Comparison of ENCODE assay signal across 16 cellular contexts in the genomic region with DNA sequence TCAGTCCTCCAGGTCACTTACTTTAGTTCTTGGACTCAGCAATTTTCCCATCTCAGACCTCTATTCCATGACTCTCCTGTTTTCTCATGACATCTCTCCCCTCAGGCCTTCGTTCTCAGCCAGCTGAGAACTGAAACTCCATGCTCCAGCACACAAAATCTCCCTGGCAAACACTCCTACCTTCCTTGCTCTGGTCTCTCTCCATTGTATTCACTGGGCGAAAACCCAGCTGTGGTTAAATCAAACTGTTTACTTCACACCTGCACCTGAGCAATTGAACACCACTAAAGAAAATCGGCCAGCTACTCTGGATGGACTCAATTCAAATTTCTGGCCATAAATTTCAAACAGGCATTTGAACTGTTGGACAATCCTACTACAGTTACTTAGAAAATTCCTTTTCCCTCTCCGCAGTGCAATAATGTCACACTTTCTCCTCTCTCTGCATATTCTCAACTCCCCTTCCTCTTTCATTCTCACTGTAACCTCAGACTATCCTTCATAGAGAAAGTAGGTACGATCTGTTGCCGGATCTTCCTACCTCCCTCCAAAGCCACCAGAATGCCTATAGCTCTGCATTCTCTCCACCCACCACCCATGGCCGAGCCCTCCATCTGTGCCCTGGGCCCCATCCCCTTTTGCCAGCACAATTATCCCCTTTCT.
A peak's percentile ranks its signal among the peaks of the same experiment; 100 is the strongest.
DNase-seq lines count a peak whose midpoint lies in the region; ATAC-seq and TF ChIP-seq lines count a peak whose summit lies in the region.
"Had no signal": no experiment of that assay in that cellular context is flagged by ENCODE, and none has a peak within 500 bp of the region (broad histone marks: within the 10 kb centered on the region; RNA-seq: fewer than 3 reads in every experiment).

No MANE protein-coding gene starts in this region.

- peak overlapping the region; percentile 81 for H3K4me2 ChIP-seq in DOHH2 (ENCODE audit: low read length)

- H4K20me1 ChIP-seq in DOHH2 (ENCODE audit: control insufficient read depth, insufficient read depth, low read depth, low read length) = no peaks in the 10 kb centered on the region

- peaks cover 47% of the 10 kb centered on the region for H3F3A ChIP-seq in DOHH2 (ENCODE audit: control insufficient read depth, insufficient read depth)

- no peak for TF ChIP-seq CTCF in DOHH2 (IDR thresholded peaks at IDR 0.05; ENCODE audit: low read depth, low read length, poor library complexity, severe bottlenecking)
- no peak for TF ChIP-seq CTCF in HL-60 (IDR thresholded peaks at IDR 0.05; ENCODE audit: insufficient read depth, low read length)
- no peak for TF ChIP-seq CTCF in gastrocnemius medialis (IDR thresholded peaks at IDR 0.05 in 4 of 5, conservative IDR thresholded peaks at IDR 0.05 in 1 of 5)
- no peak for TF ChIP-seq CTCF in dorsolateral prefrontal cortex (IDR thresholded peaks at IDR 0.05 in 54 of 56, conservative IDR thresholded peaks at IDR 0.05 in 2 of 56; ENCODE audit: low read depth in 1 of 56, partially characterized antibody in 56 of 56)

- ATAC-seq in gastrocnemius medialis = no peak
- no peak for ATAC-seq in HG03457 (IDR thresholded peaks at IDR 0.05; ENCODE audit: unreplicated experiment)
- ATAC-seq in GM18861 (IDR thresholded peaks at IDR 0.05; ENCODE audit: unreplicated experiment) = no peak

- no peak for TF ChIP-seq POLR2A in gastrocnemius medialis (IDR thresholded peaks at IDR 0.05)

- peaks cover 8% of the 10 kb centered on the region; the same call in 1 of the 2 replicates for H3K27me3 ChIP-seq in DOHH2 (ENCODE audit: control insufficient read depth, low read length)
- no peaks in the 10 kb centered on the region for H3K27me3 ChIP-seq in HL-60 (ENCODE audit: insufficient read depth, poor library complexity, severe bottlenecking)
- no peaks in the 10 kb centered on the region for H3K27me3 ChIP-seq in gastrocnemius medialis
- no peaks in the 10 kb centered on the region for H3K27me3 ChIP-seq in dorsolateral prefrontal cortex

- H3K27ac ChIP-seq in DOHH2 (ENCODE audit: low read depth, low read length) = peak overlapping the region; percentile 72
- H3K27ac ChIP-seq in HL-60 (replicated peaks) = peak overlapping the region; percentile 99
- peak overlapping the region; percentile 51; the same call in 1 of the 2 replicates for H3K27ac ChIP-seq in SK-N-MC
- H3K27ac ChIP-seq in gastrocnemius medialis = peak overlapping the region; percentile 87 to 98 (median 96)
- H3K27ac ChIP-seq in dorsolateral prefrontal cortex = peak overlapping the region in 21 of 59 donors; percentile 13 to 90 (median 43)

- in situ Hi-C loops in gastrocnemius medialis (cut with MboI; ENCODE audit: low sequenced_read_pairs in 4 of 4) = loop anchor here (5.0 to 25.0 kb wide), 9 partner anchors 109 to 524 kb away; a partner anchor contains a TSS

- no peaks in the 10 kb centered on the region for H3K79me2 ChIP-seq in DOHH2 (ENCODE audit: control insufficient read depth, low read length)

- no peaks in the 10 kb centered on the region for H3K36me3 ChIP-seq in DOHH2 (ENCODE audit: control insufficient read depth, low read length)
- no peaks in the 10 kb centered on the region for H3K36me3 ChIP-seq in SK-N-MC (ENCODE audit: insufficient read depth, low read length)
- no peaks in the 10 kb centered on the region for H3K36me3 ChIP-seq in gastrocnemius medialis

- H3K9ac ChIP-seq in SK-N-MC (ENCODE audit: insufficient read length) = no peak overlapping the region

- DNase-seq in HL-60 (ENCODE audit: low read depth in 1 of 2, low spot score in 1 of 2) = no peak
- DNase-seq in SK-N-MC (ENCODE audit: low read depth, low spot score) = no peak
- no peak for DNase-seq in gastrocnemius medialis
- no peak for DNase-seq in dorsolateral prefrontal cortex
- DNase-seq in LoVo (ENCODE audit: low spot score) = no peak
- DNase-seq: activated CD4-positive, alpha-beta T cell treated with anti-CD3 and anti-CD28 coated beads for 1 hour; activated T-cell treated with anti-CD3 and anti-CD28 coated beads for 4 hours; cortex of kidney; DND-41; NCI-H1694 treated with DMSO at 0.1 percent for 48 hours; NK-92 treated with Interleukin-12 subunit alpha and Interleukin-12 subunit beta, amount 100 ng/mL, for 24 hours; stimulated activated CD4-positive, alpha-beta T cell treated with anti-CD3 and anti-CD28 coated beads, Interleukin-15, amount 100 ng/mL, for 24 hours; SW 1271 had no signal

- H3K4me1 ChIP-seq in DOHH2 (ENCODE audit: control insufficient read depth, low read length) (peaks cover 93% of the 10 kb centered on the region), gastrocnemius medialis (peaks cover 26 to 48% of the 10 kb centered on the region in 2 donors)

- intact Hi-C loops in gastrocnemius medialis (cut with DNase I; ENCODE audit: low total_unique reads) (loop anchor here (5.0 kb wide), 1 partner anchor 254 kb away; no protein-coding TSS in a partner anchor), dorsolateral prefrontal cortex (cut with DNase I) (no loop called here)

- H3K4me3 ChIP-seq in DOHH2 (ENCODE audit: low read length) (peak overlapping the region; percentile 43), HL-60 (replicated peaks; ENCODE audit: insufficient read depth, low read length) (no peak overlapping the region), SK-N-MC (no peak overlapping the region), gastrocnemius medialis (no peak overlapping the region), dorsolateral prefrontal cortex (no peak overlapping the region)

- H3K9me2 ChIP-seq in DOHH2 (replicated peaks; ENCODE audit: control insufficient read depth, low read length) = no peaks in the 10 kb centered on the region

- H3K9me3 ChIP-seq in DOHH2 (ENCODE audit: control insufficient read depth, insufficient read depth, low read length) = peaks cover 10% of the 10 kb centered on the region
- no peaks in the 10 kb centered on the region for H3K9me3 ChIP-seq in SK-N-MC (ENCODE audit: low read depth, low read length)
- H3K9me3 ChIP-seq in gastrocnemius medialis = no peaks in the 10 kb centered on the region
